ENCODE assay signal across 9 cellular contexts in the genomic region with DNA sequence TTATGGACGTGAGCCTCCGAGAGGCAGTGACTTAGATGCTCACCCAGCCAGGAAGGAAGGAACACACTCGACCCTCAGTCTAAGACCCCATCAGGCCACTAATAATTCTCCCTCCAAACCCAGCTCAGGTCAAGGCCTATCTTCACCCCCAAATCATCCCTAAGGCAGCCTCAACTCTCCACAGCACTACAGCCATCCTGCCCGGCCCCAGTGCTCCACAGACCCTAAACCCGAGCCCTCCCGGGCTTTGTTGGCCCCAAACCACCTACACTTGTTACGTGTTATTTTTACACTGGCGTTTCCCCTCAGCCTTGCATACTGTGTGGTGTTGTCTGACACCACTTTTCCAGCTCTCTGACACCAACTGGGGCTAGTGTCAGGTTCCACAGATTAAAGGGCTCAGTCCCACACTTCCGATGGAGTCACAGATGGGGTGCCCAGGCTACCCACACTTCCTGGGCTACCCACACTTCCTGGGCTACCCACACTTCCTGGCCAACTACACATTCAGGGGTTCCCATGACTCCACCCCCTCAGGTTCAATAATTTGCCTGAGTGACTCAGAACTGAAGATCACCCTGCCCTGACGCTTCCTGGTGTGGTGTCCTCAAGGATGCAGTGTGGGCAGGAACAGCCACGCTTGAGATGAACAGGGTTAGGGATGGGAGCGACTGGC. TPM values are rescaled to one million over a fixed set of nuclear protein-coding genes. Genes with fewer than 3 reads are reported as not detected.
DNase-seq lines count a peak whose midpoint lies in the region; ATAC-seq, FAIRE-seq and TF ChIP-seq lines count a peak whose summit lies in the region.
"Had no signal": no experiment of that assay in that cellular context is flagged by ENCODE, and none has a peak within 500 bp of the region (broad histone marks: within the 10 kb centered on the region; RNA-seq: fewer than 3 reads in every experiment).

No MANE protein-coding gene starts in this region.

- no TSS peak for BruUV-seq in GM12878 (replicated peaks; lab: Mats Ljungman, UMichigan)

- no peak overlapping the region for H3K56ac ChIP-seq in mesendoderm (ENCODE audit: low read length)

- peak; percentile 87 for ATAC-seq in GM18502 (IDR thresholded peaks at IDR 0.05; ENCODE audit: poor library complexity, unreplicated experiment)
- peak; percentile 82 for ATAC-seq in HG02623 (IDR thresholded peaks at IDR 0.05; ENCODE audit: unreplicated experiment)
- peak; percentile 91 for ATAC-seq in GM12878

- H3K79me2 ChIP-seq in GM12878 (ENCODE audit: control insufficient read depth, insufficient read depth, low read length) (no peaks in the 10 kb centered on the region), mesendoderm (ENCODE audit: control insufficient read depth, insufficient read depth, low read length) (no peaks in the 10 kb centered on the region)

- H3K79me1 ChIP-seq in mesendoderm (ENCODE audit: low read length): no peaks in the 10 kb centered on the region

- H3K4ac ChIP-seq in mesendoderm (ENCODE audit: low read depth, low read length): no peak overlapping the region

- POLR2A ChIA-PET in RWPE1 (lab: Yijun Ruan, JAX; ENCODE audit: low non-redundant PET) (interaction anchor here (0.6 kb wide), 1 partner anchor 68 kb away, joined by 8 read pairs; no protein-coding TSS in a partner anchor), GM12878 (lab: Charles Lee) (interaction anchor here (1.0 to 2.1 kb wide), 4 partner anchors 21 to 103 kb away, joined by 3 to 7 read pairs (median 3); a partner anchor contains a TSS)

- TF ChIP-seq POLR2A in GM12878 (IDR thresholded peaks at IDR 0.05; ENCODE audit: low read depth, low read length) (no peak; the same call in 1 of the 2 replicates), esophagus muscularis mucosa (IDR thresholded peaks at IDR 0.05; ENCODE audit: low read depth) (no peak)

- in situ Hi-C loops in GM12878 (cut with MboI): no loop called here

- H3K27me3 ChIP-seq in GM12878 (replicated peaks in 1 of 2; ENCODE audit: control insufficient read depth in 2 of 2, insufficient read depth in 2 of 2, low read length in 1 of 2): no peaks in the 10 kb centered on the region
- H3K27me3 ChIP-seq in mesendoderm (ENCODE audit: insufficient read depth, low read length, poor library complexity): no peaks in the 10 kb centered on the region
- H3K27me3 ChIP-seq in esophagus muscularis mucosa: no peaks in the 10 kb centered on the region

- peak overlapping the region; percentile 72 for H3K4me2 ChIP-seq in GM12878 (ENCODE audit: control insufficient read depth, insufficient read depth)
- no peak overlapping the region for H3K4me2 ChIP-seq in mesendoderm (ENCODE audit: low read length)

- peak in 1 of 2 experiments; percentile 41; a peak in 1 of 4 replicates for TF ChIP-seq EP300 in GM12878 (IDR thresholded peaks at IDR 0.05; ENCODE audit: borderline replicate concordance in 1 of 2, control insufficient read depth in 1 of 2, low read depth in 2 of 2, low read length in 2 of 2)
- TF ChIP-seq EP300 in esophagus muscularis mucosa (IDR thresholded peaks at IDR 0.05): no peak

- no peak overlapping the region for H3K18ac ChIP-seq in mesendoderm (ENCODE audit: low read length)

- H3K4me1 ChIP-seq in GM12878 (ENCODE audit: control insufficient read depth, insufficient read depth, low read length): peaks cover 32% of the 10 kb centered on the region
- H3K4me1 ChIP-seq in mesendoderm (ENCODE audit: control insufficient read depth, low read depth, low read length): no peaks in the 10 kb centered on the region
- peaks cover 0 to 10% (median 5%) of the 10 kb centered on the region in 4 donors for H3K4me1 ChIP-seq in esophagus muscularis mucosa

- under 1% methylated on average over 12 of the region's 12 CpGs for WGBS in GM12878 (ENCODE audit: insufficient coverage, insufficient replicate concordance, low lambda C conversion rate, missing lambda C conversion rate)
- whole genome bisulfite sequencing in mesendoderm (ENCODE audit: extremely low coverage, insufficient coverage, low lambda C conversion rate): no CpG with 5 or more reads among the region's 12 CpGs
- WGBS in esophagus muscularis mucosa: 68% methylated on average over 12 of the region's 12 CpGs

- H2AFZ ChIP-seq in GM12878 (ENCODE audit: control insufficient read depth, low read depth, low read length): peak overlapping the region; percentile 83

- RAD21 ChIA-PET in GM12878 (lab: Charles Lee; ENCODE audit: unreplicated experiment): interaction anchor here (0.8 to 1.5 kb wide), 2 partner anchors 25 to 129 kb away, joined by 3 read pairs; no protein-coding TSS in a partner anchor

- H2BK5ac ChIP-seq in mesendoderm (ENCODE audit: low read length): no peak overlapping the region

- H3K9ac ChIP-seq in GM12878 (ENCODE audit: control insufficient read depth, insufficient read depth, low read length) (peak overlapping the region; percentile 69), mesendoderm (ENCODE audit: low read length) (no peak overlapping the region)

- peaks cover 20 to 23% of the 10 kb centered on the region in 2 experiments; a peak in 3 of 4 replicates for H3K36me3 ChIP-seq in GM12878 (ENCODE audit: control insufficient read depth in 2 of 2, insufficient read depth in 2 of 2, low read length in 1 of 2)
- H3K36me3 ChIP-seq in mesendoderm (ENCODE audit: control insufficient read depth, insufficient read depth, low read length): peaks cover 6% of the 10 kb centered on the region
- peaks cover 48 to 94% (median 90%) of the 10 kb centered on the region in 4 donors for H3K36me3 ChIP-seq in esophagus muscularis mucosa

- CTCF ChIA-PET in RWPE1 (lab: Yijun Ruan, JAX): interaction anchor here (0.6 to 2.6 kb wide), 2 partner anchors 79 to 81 kb away, joined by 4 to 9 read pairs; no protein-coding TSS in a partner anchor
- CTCF ChIA-PET in GM12878 (lab: Yijun Ruan, JAX): interaction anchor here (0.5 to 3.8 kb wide), 7 partner anchors 12 to 93 kb away, joined by 3 to 21 read pairs (median 3); no protein-coding TSS in a partner anchor

- TF ChIP-seq RAD21 in GM12878 (IDR thresholded peaks at IDR 0.05; ENCODE audit: insufficient read depth, low read depth, low read length): no peak

- H4K8ac ChIP-seq in mesendoderm (ENCODE audit: low read depth, low read length): no peak overlapping the region

- H3K4me3 ChIP-seq in GM12878 (peak overlapping the region; percentile 30; the same call in 1 of the 2 replicates), mesendoderm (ENCODE audit: low read length) (no peak overlapping the region), esophagus muscularis mucosa (no peak overlapping the region)

- no peak overlapping the region for H3K23ac ChIP-seq in mesendoderm (ENCODE audit: low read length)

- TF ChIP-seq CTCF in RWPE1 (conservative IDR thresholded peaks at IDR 0.05; ENCODE audit: low read depth) (no peak), GM12878 (IDR thresholded peaks at IDR 0.05 in 2 of 3, conservative IDR thresholded peaks at IDR 0.05 in 1 of 3; ENCODE audit: control insufficient read depth in 2 of 3, extremely low read depth in 1 of 3, insufficient read depth in 1 of 3, low read depth in 3 of 3, low read length in 3 of 3) (no peak), esophagus muscularis mucosa (IDR thresholded peaks at IDR 0.05) (no peak)

- H2BK15ac ChIP-seq in mesendoderm (replicated peaks; ENCODE audit: low read depth): no peak overlapping the region

- peak overlapping the region; percentile 66 for H3K27ac ChIP-seq in RWPE1
- H3K27ac ChIP-seq in GM12878 (ENCODE audit: control insufficient read depth, insufficient read depth): peak overlapping the region; percentile 92
- H3K27ac ChIP-seq in mesendoderm (ENCODE audit: low read depth, low read length): no peak overlapping the region
- no peak overlapping the region for H3K27ac ChIP-seq in esophagus muscularis mucosa (replicated peaks in 1 of 4)

- H2AK5ac ChIP-seq in mesendoderm (ENCODE audit: low read length): no peak overlapping the region

- H4K5ac ChIP-seq in mesendoderm (ENCODE audit: low read length): no peak overlapping the region

- DNase-seq in RWPE1 (ENCODE audit: low spot score): no peak
- DNase-seq in GM12878 (ENCODE audit: low read depth, low spot score): peak; percentile 86
- peak; percentile 67 for DNase-seq in stimulated activated CD4-positive, alpha-beta T cell treated with anti-CD3 and anti-CD28 coated beads, Interleukin-2, amount 100 ng/mL, for 24 hours
- DNase-seq in mesendoderm: no peak
- no peak for DNase-seq in esophagus muscularis mucosa (ENCODE audit: extremely low spot score)
- DNase-seq in epidermal melanocyte (ENCODE audit: insufficient read length, low spot score): no peak
- DNase-seq: left cardiac atrium had no signal

- intact Hi-C loops in GM12878 (cut with micrococcal nuclease; ENCODE audit: unreplicated experiment): no loop called here
- intact Hi-C loops in esophagus muscularis mucosa (cut with DNase I): no loop called here

- no peaks in the 10 kb centered on the region for H4K20me1 ChIP-seq in GM12878 (ENCODE audit: control insufficient read depth, insufficient read depth)

- no peak overlapping the region for H2BK120ac ChIP-seq in mesendoderm (ENCODE audit: low read depth, low read length)

- peak; percentile 98 for FAIRE-seq in GM12878 (lab: Jason Lieb, UNC)

- SMC1A ChIA-PET in GM12878 (lab: Charles Lee; ENCODE audit: uncharacterized antibody, unreplicated experiment): interaction anchor here (1.0 to 1.1 kb wide), 2 partner anchors 27 to 60 kb away, joined by 3 read pairs; no protein-coding TSS in a partner anchor

- H3K9me3 ChIP-seq in GM12878 (replicated peaks; ENCODE audit: control insufficient read depth, insufficient read depth, low read length): no peaks in the 10 kb centered on the region
- H3K9me3 ChIP-seq in esophagus muscularis mucosa: no peaks in the 10 kb centered on the region

RNA-seq across cellular contexts. Expression of a gene that starts 25.3 kb away (rescaled TPM):
- 63.8 and 68.9 TPM in 2 replicates for total RNA-seq in GM12878 (2013; cell fraction: nucleolus; rRNA removed)
- 73.3 and 76.9 TPM in 2 replicates for total RNA-seq in GM12878 (2014; rRNA removed)
- total RNA-seq in GM12878 (2014; rRNA removed; fragmentation: Illumina TruSeq; extraction: Trizol): 34.4 and 39.3 TPM in 2 replicates
- 95.4 and 99.7 TPM in 2 replicates for total RNA-seq in GM12878 (2021)
- polyA plus RNA-seq in GM12878 (2011; ENCODE audit: low read depth): 40.2 TPM
- 73.4 and 75.2 TPM in 2 replicates for polyA plus RNA-seq in GM12878 (2011; rRNA removed)
- 62.6 and 81.2 TPM in 2 replicates for polyA plus RNA-seq in GM12878 (2011; cell fraction: cytosol; rRNA removed)
- 188 and 198 TPM in 2 replicates for polyA plus RNA-seq in GM12878 (2011; cell fraction: nucleus; rRNA removed)
- polyA plus RNA-seq in GM12878 (2012): 101 and 109 TPM in 2 replicates
- polyA plus RNA-seq in GM12878 (2014; fragmentation: Illumina TruSeq; extraction: Trizol): 21.2 and 46.3 TPM in 2 replicates
- 10 to 100 TPM; 14.1 to 18.8 TPM for polyA plus RNA-seq in GM12878 (2014; fragmentation: Nextera tagmentation; extraction: Ambion mirVana)
- polyA plus RNA-seq in GM12878 (2014; rRNA removed): 93.4 and 102 TPM in 2 replicates
- polyA plus RNA-seq in GM12878 (2016; fragmentation: Nextera tagmentation; extraction: Ambion mirVana): 10 to 100 TPM; 83.8 to 89.8 TPM
- polyA minus RNA-seq in GM12878 (2011; rRNA and poly(A)+ RNA removed): 36.4 and 37.2 TPM in 2 replicates
- 27.7 and 30.2 TPM in 2 replicates for polyA minus RNA-seq in GM12878 (2011; cell fraction: cytosol; rRNA and poly(A)+ RNA removed)
- 26.5 and 39.0 TPM in 2 replicates for polyA minus RNA-seq in GM12878 (2011; cell fraction: nucleus; rRNA and poly(A)+ RNA removed)
- polyA plus RNA-seq in mesendoderm (2013, experiment 1 of 2): 38.6 TPM
- polyA plus RNA-seq in mesendoderm (2013, experiment 2 of 2): 36.6 TPM
- total RNA-seq in esophagus muscularis mucosa: 10 to 100 TPM; 75.7 to 85.6 (median 80.7) TPM

RNA-seq across cellular contexts. Expression of a gene that starts 28.9 kb away (rescaled TPM):
- 32.4 and 37.5 TPM in 2 replicates for total RNA-seq in GM12878 (2013; cell fraction: nucleolus; rRNA removed)
- total RNA-seq in GM12878 (2014; rRNA removed) (15.0 and 15.1 TPM in 2 replicates), GM12878 (2014; rRNA removed; fragmentation: Illumina TruSeq; extraction: Trizol) (9.3 and 9.7 TPM in 2 replicates), GM12878 (2021) (12.8 and 13.2 TPM in 2 replicates), esophagus muscularis mucosa (10 to 100 TPM; 34.9 to 47.7 (median 41.7) TPM)
- polyA plus RNA-seq in GM12878 (2011; ENCODE audit: low read depth): 8.1 TPM
- polyA plus RNA-seq in GM12878 (2011; rRNA removed) (12.9 and 16.7 TPM in 2 replicates), GM12878 (2014; fragmentation: Illumina TruSeq; extraction: Trizol) (15.2 TPM in 2 replicates), GM12878 (2014; fragmentation: Nextera tagmentation; extraction: Ambion mirVana) (1 to 10 TPM; 4.3 to 6.8 TPM), GM12878 (2014; rRNA removed) (16.8 and 17.9 TPM in 2 replicates), GM12878 (2016; fragmentation: Nextera tagmentation; extraction: Ambion mirVana) (1 to 10 TPM; 8.4 to 9.7 TPM)
- polyA plus RNA-seq in GM12878 (2011; cell fraction: cytosol; rRNA removed): 24.3 and 25.1 TPM in 2 replicates
- polyA plus RNA-seq in GM12878 (2011; cell fraction: nucleus; rRNA removed): 24.3 and 25.9 TPM in 2 replicates
- 9.5 and 11.1 TPM in 2 replicates for polyA plus RNA-seq in GM12878 (2012)
- polyA minus RNA-seq in GM12878 (2011; rRNA and poly(A)+ RNA removed): 22.0 and 27.6 TPM in 2 replicates
- polyA minus RNA-seq in GM12878 (2011; cell fraction: cytosol; rRNA and poly(A)+ RNA removed): 6.7 and 9.7 TPM in 2 replicates
- polyA minus RNA-seq in GM12878 (2011; cell fraction: nucleus; rRNA and poly(A)+ RNA removed): 7.4 and 10.0 TPM in 2 replicates
- polyA plus RNA-seq in mesendoderm (2013, experiment 1 of 2): 8.6 TPM
- polyA plus RNA-seq in mesendoderm (2013, experiment 2 of 2): 8.9 TPM

RNA-seq across cellular contexts. Expression of a gene that starts 52.9 kb away (rescaled TPM):
- total RNA-seq in GM12878 (2013; cell fraction: nucleolus; rRNA removed): 7.3 and 7.7 TPM in 2 replicates
- 30.8 and 34.8 TPM in 2 replicates for total RNA-seq in GM12878 (2014; rRNA removed)
- 10.9 and 11.5 TPM in 2 replicates for total RNA-seq in GM12878 (2014; rRNA removed; fragmentation: Illumina TruSeq; extraction: Trizol)
- 24.7 and 27.3 TPM in 2 replicates for total RNA-seq in GM12878 (2021)
- 11.3 TPM for polyA plus RNA-seq in GM12878 (2011; ENCODE audit: low read depth)
- polyA plus RNA-seq in GM12878 (2011; rRNA removed): 11.0 and 24.2 TPM in 2 replicates
- polyA plus RNA-seq in GM12878 (2011; cell fraction: cytosol; rRNA removed): 34.0 and 35.7 TPM in 2 replicates
- polyA plus RNA-seq in GM12878 (2011; cell fraction: nucleus; rRNA removed): 28.7 and 29.6 TPM in 2 replicates
- polyA plus RNA-seq in GM12878 (2012): 20.6 and 27.2 TPM in 2 replicates
- 11.9 and 12.1 TPM in 2 replicates for polyA plus RNA-seq in GM12878 (2014; fragmentation: Illumina TruSeq; extraction: Trizol)
- 1 to 10 TPM; 2.2 to 8.6 TPM for polyA plus RNA-seq in GM12878 (2014; fragmentation: Nextera tagmentation; extraction: Ambion mirVana)
- polyA plus RNA-seq in GM12878 (2014; rRNA removed): 23.3 and 28.2 TPM in 2 replicates
- polyA plus RNA-seq in GM12878 (2016; fragmentation: Nextera tagmentation; extraction: Ambion mirVana): 10 to 100 TPM; 23.2 to 26.4 TPM
- polyA minus RNA-seq in GM12878 (2011; rRNA and poly(A)+ RNA removed): 21.1 and 31.7 TPM in 2 replicates
- 13.4 and 13.8 TPM in 2 replicates for polyA minus RNA-seq in GM12878 (2011; cell fraction: cytosol; rRNA and poly(A)+ RNA removed)
- 5.4 and 8.8 TPM in 2 replicates for polyA minus RNA-seq in GM12878 (2011; cell fraction: nucleus; rRNA and poly(A)+ RNA removed)
- polyA plus RNA-seq in mesendoderm (2013, experiment 1 of 2): 9.3 TPM
- polyA plus RNA-seq in mesendoderm (2013, experiment 2 of 2): 10.0 TPM
- 1 to 10 TPM in 3 of 4 donors, under 1 TPM in 1; 0.83 to 6.8 (median 4.0) TPM for total RNA-seq in esophagus muscularis mucosa

Comparison
In these comparisons a context has a peak if more than half of its experiments do, and no peak if none do; other contexts are left out.
1. DNase-seq: peak in GM12878 (single experiment) and stimulated activated CD4-positive, alpha-beta T cell treated with anti-CD3 and anti-CD28 coated beads, Interleukin-2, amount 100 ng/mL, for 24 hours (2 of 2); none in RWPE1 (single experiment), mesendoderm (single experiment), esophagus muscularis mucosa (single experiment) and epidermal melanocyte (single experiment).
2. H3K27ac ChIP-seq: peak in RWPE1 (single experiment) and GM12878 (single experiment); none in mesendoderm (single experiment) and esophagus muscularis mucosa (0 of 4).
3. Peak in every context shown above with its lines, with median percentiles within 50 percentile points of each other: ATAC-seq.